Comparison of ENCODE assay signal across 8 cellular contexts in genomic region chr5:96537386-96537785, GRCh38.
DNase-seq lines count a peak whose midpoint lies in the region; ATAC-seq lines count a peak whose summit lies in the region.

No MANE protein-coding gene starts in this region.

- H3K27ac ChIP-seq in KOPT-K1 (ENCODE audit: low read depth, low read length, poor library complexity, severe bottlenecking) = peak overlapping the region; percentile 0

- no peaks in the 10 kb centered on the region for H3K36me3 ChIP-seq in KOPT-K1 (ENCODE audit: insufficient read depth, low read length)

- peaks cover 22% of the 10 kb centered on the region for H3K4me1 Mint-ChIP-seq in activated naive CD8-positive, alpha-beta T cell treated with anti-CD3 and anti-CD28 coated beads, Interleukin-2, amount 10 ng/mL, durations not matched to agents 7 days and 5 days

- DNase-seq in ELR (ENCODE audit: low read depth) = peak; percentile 94
- no peak for DNase-seq in activated naive CD8-positive, alpha-beta T cell treated with anti-CD3 and anti-CD28 coated beads, Interleukin-2, amount 10 ng/mL, durations not matched to agents 7 days and 5 days
- DNase-seq in myocyte (ENCODE audit: low read depth) = peak; percentile 30
- no peak for DNase-seq in superior temporal gyrus (ENCODE audit: extremely low spot score)

- no peaks in the 10 kb centered on the region for H3K27me3 Mint-ChIP-seq in activated naive CD8-positive, alpha-beta T cell treated with anti-CD3 and anti-CD28 coated beads, Interleukin-2, amount 10 ng/mL, durations not matched to agents 7 days and 5 days

- POLR2A ChIA-PET in activated naive CD8-positive, alpha-beta T cell treated with anti-CD3 and anti-CD28 coated beads, Interleukin-2, amount 10 ng/mL, durations not matched to agents 7 days and 5 days (lab: Charles Lee) = interaction anchor here (0.5 kb wide), 1 partner anchor 387 kb away, joined by 4 read pairs; no protein-coding TSS in a partner anchor

- peak overlapping the region; percentile 75 for H3K4me3 Mint-ChIP-seq in activated naive CD8-positive, alpha-beta T cell treated with anti-CD3 and anti-CD28 coated beads, Interleukin-2, amount 10 ng/mL, durations not matched to agents 7 days and 5 days

- peak overlapping the region; percentile 95 for H3K27ac Mint-ChIP-seq in activated naive CD8-positive, alpha-beta T cell treated with anti-CD3 and anti-CD28 coated beads, Interleukin-2, amount 10 ng/mL, durations not matched to agents 7 days and 5 days

- peaks cover 4% of the 10 kb centered on the region for H3K9me3 Mint-ChIP-seq in activated naive CD8-positive, alpha-beta T cell treated with anti-CD3 and anti-CD28 coated beads, Interleukin-2, amount 10 ng/mL, durations not matched to agents 7 days and 5 days

- no peaks in the 10 kb centered on the region for H3K9me3 ChIP-seq in KOPT-K1 (ENCODE audit: insufficient read depth, low read length, poor library complexity, severe bottlenecking)

- peak; percentile 86 for ATAC-seq in activated naive CD8-positive, alpha-beta T cell treated with anti-CD3 and anti-CD28 coated beads, Interleukin-2, amount 10 ng/mL, durations not matched to agents 7 days and 5 days (ENCODE audit: low read depth)
- ATAC-seq in GM21786 (IDR thresholded peaks at IDR 0.05; ENCODE audit: unreplicated experiment) = no peak
- ATAC-seq in HG02798 (IDR thresholded peaks at IDR 0.05; ENCODE audit: poor library complexity, unreplicated experiment) = no peak
- no peak for ATAC-seq in GM18868 (IDR thresholded peaks at IDR 0.05; ENCODE audit: unreplicated experiment)

- H3K36me3 Mint-ChIP-seq in activated naive CD8-positive, alpha-beta T cell treated with anti-CD3 and anti-CD28 coated beads, Interleukin-2, amount 10 ng/mL, durations not matched to agents 7 days and 5 days = peaks cover 11% of the 10 kb centered on the region

Comparison
In these comparisons a context has a peak if more than half of its experiments do, and no peak if none do; other contexts are left out.
1. DNase-seq: peak in ELR (single experiment) and myocyte (single experiment); none in activated naive CD8-positive, alpha-beta T cell treated with anti-CD3 and anti-CD28 coated beads, Interleukin-2, amount 10 ng/mL, durations not matched to agents 7 days and 5 days (single experiment) and superior temporal gyrus (single experiment).